ENCODE assay signal across 9 cellular contexts in genomic region chr6:3194535-3195376, GRCh38.
A peak's percentile ranks its signal among the peaks of the same experiment; 100 is the strongest.
DNase-seq lines count a peak whose midpoint lies in the region; FAIRE-seq and TF ChIP-seq lines count a peak whose summit lies in the region.
"Had no signal": no experiment of that assay in that cellular context is flagged by ENCODE, and none has a peak within 500 bp of the region (broad histone marks: within the 10 kb centered on the region; RNA-seq: fewer than 3 reads in every experiment).

No MANE protein-coding gene starts in this region.

- H3K9ac ChIP-seq in BLaER1 treated with 17β-estradiol and CSF1 and Interleukin-3, amounts not matched to agents 10 nM and 100 nM, result no peak overlapping the region
- H3K9ac ChIP-seq in HUES48 (ENCODE audit: low read depth, low read length), result no peak overlapping the region

- H3K36me3 ChIP-seq in BLaER1 treated with 17β-estradiol and CSF1 and Interleukin-3, amounts not matched to agents 10 nM and 100 nM, result no peaks in the 10 kb centered on the region
- H3K36me3 ChIP-seq in HUES48 (ENCODE audit: control insufficient read depth, insufficient read depth, low read length), result no peaks in the 10 kb centered on the region

- H3K9me3 ChIP-seq in BLaER1 treated with 17β-estradiol and CSF1 and Interleukin-3, amounts not matched to agents 10 nM and 100 nM (replicated peaks in 1 of 11), result peaks cover 8 to 26% (median 16%) of the 10 kb centered on the region in 11 experiments; a peak in 20 of 22 replicates
- no peaks in the 10 kb centered on the region for H3K9me3 ChIP-seq in HUES48 (ENCODE audit: control insufficient read depth, insufficient read depth, low read length)

- peaks cover 16 to 24% (median 20%) of the 10 kb centered on the region in 10 experiments for H3K4me1 ChIP-seq in BLaER1 treated with 17β-estradiol and CSF1 and Interleukin-3, amounts not matched to agents 10 nM and 100 nM
- H3K4me1 ChIP-seq in HUES48 (ENCODE audit: control insufficient read depth, insufficient read depth, low read length), result peaks cover 31% of the 10 kb centered on the region

- peak overlapping the region; percentile 17 to 52 (median 40) for H3K4me2 ChIP-seq in BLaER1 treated with 17β-estradiol and CSF1 and Interleukin-3, amounts not matched to agents 10 nM and 100 nM

- DNase-seq in iPS-NIHi11 (ENCODE audit: low spot score), result peak; percentile 67
- no peak for DNase-seq in H54 (ENCODE audit: insufficient read length, low spot score)
- DNase-seq in DMS79 (lab: John Stamatoyannopoulos, UW), result no peak
- DNase-seq in stimulated activated CD4-positive, alpha-beta T cell treated with anti-CD3 and anti-CD28 coated beads, Interleukin-4, amount 100 ng/mL, for 1 hour, result no peak
- no peak for DNase-seq in activated CD4-positive, CD25-positive, alpha-beta regulatory T cell treated with anti-CD3 and anti-CD28 coated beads, Interleukin-2, amount 50 U/mL, for 72 hours
- DNase-seq: stimulated activated CD4-positive, alpha-beta T cell treated with anti-CD3 and anti-CD28 coated beads, Interleukin-12 subunit alpha, Interleukin-12 subunit beta, amount 100 ng/mL, for 4 hours had no signal

- no peaks in the 10 kb centered on the region for H3K27me3 ChIP-seq in BLaER1 treated with 17β-estradiol and CSF1 and Interleukin-3, amounts not matched to agents 10 nM and 100 nM
- H3K27me3 ChIP-seq in HUES48 (ENCODE audit: control insufficient read depth, insufficient read depth, low read length), result no peaks in the 10 kb centered on the region

- TF ChIP-seq POLR2A in H54 (IDR thresholded peaks at IDR 0.05; ENCODE audit: low read depth, low read length), result no peak

- peak overlapping the region in 5 of 11 experiments; percentile 7 to 38 (median 34); a peak in 4 of 22 replicates for H3K27ac ChIP-seq in BLaER1 treated with 17β-estradiol and CSF1 and Interleukin-3, amounts not matched to agents 10 nM and 100 nM
- H3K27ac ChIP-seq in HUES48 (ENCODE audit: low read depth, low read length) (peak overlapping the region; percentile 93), angular gyrus (ENCODE audit: low read depth, low read length) (peak overlapping the region; percentile 83)

- H3K4me3 ChIP-seq in BLaER1 treated with 17β-estradiol and CSF1 and Interleukin-3, amounts not matched to agents 10 nM and 100 nM, result no peak overlapping the region
- H3K4me3 ChIP-seq in HUES48 (ENCODE audit: low read depth, low read length), result 0 out of 2 replicates have a peak overlapping the region, but pooled peaks have one; percentile 1

- FAIRE-seq in H54 (lab: Jason Lieb, UNC), result no peak

- H4K20me1 ChIP-seq in BLaER1 treated with 17β-estradiol and CSF1 and Interleukin-3, amounts not matched to agents 10 nM and 100 nM, result no peaks in the 10 kb centered on the region
